Comparison of ENCODE assay signal across 1 cellular context in genomic region chr20:326645-327031, GRCh38.
TF ChIP-seq lines count a peak whose summit lies in the region.

No MANE protein-coding gene starts in this region.

TF ChIP-seq in H1, 55 proteins besides CTCF, POLR2A, EP300 and RAD21:
- TF ChIP-seq KDM5A (IDR thresholded peaks at IDR 0.05; ENCODE audit: low read length) (no peak), BACH1 (IDR thresholded peaks at IDR 0.05; ENCODE audit: low read length) (no peak), PHF8 (conservative IDR thresholded peaks at IDR 0.05; ENCODE audit: low read depth, low read length) (peak; percentile 36), ATF3 (IDR thresholded peaks at IDR 0.05; ENCODE audit: insufficient read depth, low read depth, low read length) (no peak), POLR2AphosphoS5 (IDR thresholded peaks at IDR 0.05; ENCODE audit: low read depth, low read length) (peak; percentile 64; the same call in 1 of the 2 replicates), BRCA1 (IDR thresholded peaks at IDR 0.05; ENCODE audit: low read depth, low read length) (no peak), SP1 (IDR thresholded peaks at IDR 0.05; ENCODE audit: low read depth, low read length) (no peak), HDAC6 (IDR thresholded peaks at IDR 0.05; ENCODE audit: low read depth, low read length) (no peak), CBX8 (IDR thresholded peaks at IDR 0.05; ENCODE audit: borderline replicate concordance, low read depth, low read length) (no peak), SUZ12 (IDR thresholded peaks at IDR 0.05; ENCODE audit: low read length) (no peak), RBBP5 (IDR thresholded peaks at IDR 0.05; ENCODE audit: borderline replicate concordance, low read depth, low read length) (0 out of 2 replicates have a peak, but pooled peaks have one; percentile 70), RXRA (IDR thresholded peaks at IDR 0.05; ENCODE audit: insufficient read depth, low read depth, low read length) (no peak), CEBPB (IDR thresholded peaks at IDR 0.05; ENCODE audit: low read depth, low read length) (no peak), YY1 (IDR thresholded peaks at IDR 0.05; ENCODE audit: low read depth, low read length) (no peak), SIRT6 (IDR thresholded peaks at IDR 0.05; ENCODE audit: low read length) (no peak), GTF2F1 (IDR thresholded peaks at IDR 0.05; ENCODE audit: borderline replicate concordance, low read depth, low read length) (no peak)
- TF ChIP-seq, protein P1, sequence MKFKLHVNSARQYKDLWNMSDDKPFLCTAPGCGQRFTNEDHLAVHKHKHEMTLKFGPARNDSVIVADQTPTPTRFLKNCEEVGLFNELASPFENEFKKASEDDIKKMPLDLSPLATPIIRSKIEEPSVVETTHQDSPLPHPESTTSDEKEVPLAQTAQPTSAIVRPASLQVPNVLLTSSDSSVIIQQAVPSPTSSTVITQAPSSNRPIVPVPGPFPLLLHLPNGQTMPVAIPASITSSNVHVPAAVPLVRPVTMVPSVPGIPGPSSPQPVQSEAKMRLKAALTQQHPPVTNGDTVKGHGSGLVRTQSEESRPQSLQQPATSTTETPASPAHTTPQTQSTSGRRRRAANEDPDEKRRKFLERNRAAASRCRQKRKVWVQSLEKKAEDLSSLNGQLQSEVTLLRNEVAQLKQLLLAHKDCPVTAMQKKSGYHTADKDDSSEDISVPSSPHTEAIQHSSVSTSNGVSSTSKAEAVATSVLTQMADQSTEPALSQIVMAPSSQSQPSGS (IDR thresholded peaks at IDR 0.05; ENCODE audit: low read length) = no peak
